In the genomic region with DNA sequence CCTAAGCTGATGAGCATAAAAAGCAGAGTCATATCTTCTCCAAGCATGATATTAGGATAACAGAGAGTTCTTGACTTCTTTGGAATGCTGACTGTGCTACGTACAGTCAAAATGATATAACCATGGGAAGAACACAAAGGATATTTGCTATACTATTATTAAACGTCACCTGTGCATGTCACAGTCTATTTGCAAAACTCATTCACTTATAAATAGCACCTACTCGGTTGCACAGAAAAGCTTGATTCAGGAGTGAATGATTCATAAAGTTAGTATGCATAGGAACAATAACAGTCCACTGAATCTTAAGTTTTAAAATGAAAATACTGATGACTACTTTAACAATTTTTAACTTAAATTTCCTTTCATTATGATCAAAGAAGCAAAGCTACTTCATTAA, we compare ENCODE assay signal across 15 cellular contexts.
"Had no signal": no experiment of that assay in that cellular context is flagged by ENCODE, and none has a peak within 500 bp of the region (broad histone marks: within the 10 kb centered on the region; RNA-seq: fewer than 3 reads in every experiment).

No MANE protein-coding gene starts in this region.

- DNase-seq: activated CD4-positive, alpha-beta T cell treated with anti-CD3 and anti-CD28 coated beads for 1 hour; activated CD4-positive, alpha-beta T cell treated with anti-CD3 and anti-CD28 coated beads, Interleukin-2, amount 50 U/mL, for 48 hours; activated CD8-positive, alpha-beta memory T cell treated with anti-CD3 and anti-CD28 coated beads, Interleukin-2, amount 10 ng/mL, durations not matched to agents 7 days and 5 days; activated effector memory CD4-positive, alpha-beta T cell treated with Interleukin-2 at 50 U/mL for 16 hours; activated T-cell treated with anti-CD3 and anti-CD28 coated beads, Interleukin-2, amount 50 U/mL, for 24 hours; amniotic stem cell; endodermal cell; mesendoderm; stimulated activated CD4-positive, alpha-beta T cell treated with anti-CD3 and anti-CD28 coated beads, Interleukin-2, amount 100 ng/mL, for 48 hours; stimulated activated naive CD4-positive, alpha-beta T cell treated with Interleukin-2 at 50 U/mL for 16 hours; trophoblast cell had no signal

- H3K36me3 Mint-ChIP-seq: activated CD8-positive, alpha-beta memory T cell treated with anti-CD3 and anti-CD28 coated beads, Interleukin-2, amount 10 ng/mL, durations not matched to agents 7 days and 5 days; activated naive CD4-positive, alpha-beta T cell treated with anti-CD3 and anti-CD28 coated beads, Interleukin-2, amount 50 U/mL, for 24 hours; brain had no signal

- H3K27me3 ChIP-seq: heart left ventricle had no signal

- H3K4me3 Mint-ChIP-seq: activated CD8-positive, alpha-beta memory T cell treated with anti-CD3 and anti-CD28 coated beads, Interleukin-2, amount 10 ng/mL, durations not matched to agents 7 days and 5 days; activated naive CD4-positive, alpha-beta T cell treated with anti-CD3 and anti-CD28 coated beads, Interleukin-2, amount 50 U/mL, for 24 hours; activated T-cell treated with anti-CD3 and anti-CD28 coated beads, Interleukin-2, amount 50 U/mL, for 24 hours; dendritic cell treated with granulocyte-macrophage colony-stimulating factor and Interleukin-4, amounts not matched to agents 40 ng/mL and 50 ng/mL, for 4 days; endodermal cell had no signal

- H3K36me3 ChIP-seq: heart left ventricle had no signal

- H3K4me1 Mint-ChIP-seq: activated CD8-positive, alpha-beta memory T cell treated with anti-CD3 and anti-CD28 coated beads, Interleukin-2, amount 10 ng/mL, durations not matched to agents 7 days and 5 days; activated naive CD4-positive, alpha-beta T cell treated with anti-CD3 and anti-CD28 coated beads, Interleukin-2, amount 50 U/mL, for 24 hours; endodermal cell had no signal

- H3K4me3 ChIP-seq: heart left ventricle had no signal

- H3K27ac ChIP-seq: heart left ventricle had no signal

- H3K27ac Mint-ChIP-seq: activated CD8-positive, alpha-beta memory T cell treated with anti-CD3 and anti-CD28 coated beads, Interleukin-2, amount 10 ng/mL, durations not matched to agents 7 days and 5 days; activated naive CD4-positive, alpha-beta T cell treated with anti-CD3 and anti-CD28 coated beads, Interleukin-2, amount 50 U/mL, for 24 hours; activated T-cell treated with anti-CD3 and anti-CD28 coated beads, Interleukin-2, amount 50 U/mL, for 24 hours; dendritic cell treated with granulocyte-macrophage colony-stimulating factor and Interleukin-4, amounts not matched to agents 40 ng/mL and 50 ng/mL, for 4 days; endodermal cell had no signal

- H3K9me3 Mint-ChIP-seq: activated naive CD4-positive, alpha-beta T cell treated with anti-CD3 and anti-CD28 coated beads, Interleukin-2, amount 50 U/mL, for 24 hours; activated T-cell treated with anti-CD3 and anti-CD28 coated beads, Interleukin-2, amount 50 U/mL, for 24 hours had no signal

- ATAC-seq: activated CD8-positive, alpha-beta memory T cell treated with anti-CD3 and anti-CD28 coated beads, Interleukin-2, amount 10 ng/mL, durations not matched to agents 7 days and 5 days; heart left ventricle had no signal

- H3K27me3 Mint-ChIP-seq: dendritic cell treated with granulocyte-macrophage colony-stimulating factor and Interleukin-4, amounts not matched to agents 40 ng/mL and 50 ng/mL, for 4 days had no signal
